In genomic region chr17:51258756-51259573, GRCh38 we compare ENCODE assay signal across 8 cellular contexts. TPM values are rescaled to one million over a fixed set of nuclear protein-coding genes. Genes with fewer than 3 reads are reported as not detected.
DNase-seq lines count a peak whose midpoint lies in the region; ATAC-seq and TF ChIP-seq lines count a peak whose summit lies in the region.

No MANE protein-coding gene starts in this region.

- TF ChIP-seq CTCF in CD14-positive monocyte (IDR thresholded peaks at IDR 0.05) (no peak), HL-60 (IDR thresholded peaks at IDR 0.05; ENCODE audit: insufficient read depth, low read length) (no peak), WTC11 (IDR thresholded peaks at IDR 0.05) (no peak), neutrophil (IDR thresholded peaks at IDR 0.05) (no peak)

- H3K9me3 Mint-ChIP-seq in CD14-positive monocyte (peaks cover 0 to 2% (median 0%) of the 10 kb centered on the region in 7 donors), WTC11 (no peaks in the 10 kb centered on the region)

- H3K27ac Mint-ChIP-seq in CD14-positive monocyte, result peak overlapping the region; percentile 81 to 96 (median 93)
- H3K27ac Mint-ChIP-seq in WTC11, result peak overlapping the region; percentile 94

- H3K36me3 Mint-ChIP-seq in CD14-positive monocyte (peaks cover 23 to 32% of the 10 kb centered on the region in 2 donors), WTC11 (peaks cover 46% of the 10 kb centered on the region)

- CTCF ChIA-PET in WTC11 (lab: Charles Lee), result interaction anchor here (1.6 kb wide), 1 partner anchor 93 kb away, joined by 3 read pairs; the partner anchor contains the start of gene NME2

- peaks cover 0 to 2% (median 1%) of the 10 kb centered on the region in 3 donors for H3K27me3 Mint-ChIP-seq in CD14-positive monocyte (ENCODE audit: low read depth in 3 of 3)
- H3K27me3 Mint-ChIP-seq in WTC11 (ENCODE audit: low read depth), result no peaks in the 10 kb centered on the region

- DNase-seq in CD14-positive monocyte (ENCODE audit: low spot score) (no peak), HL-60 (ENCODE audit: low read depth in 1 of 2, low spot score in 1 of 2) (peak; percentile 41 to 51), WTC11 (ENCODE audit: low spot score) (peak; percentile 31), fibroblast of peridontal ligament (ENCODE audit: extremely low read depth) (peak; percentile 11), NCI-H128 (lab: John Stamatoyannopoulos, UW; ENCODE audit: unreplicated experiment) (no peak), left lobe of liver (ENCODE audit: low spot score) (no peak)

- intact Hi-C loops in CD14-positive monocyte (cut with micrococcal nuclease), result no loop called here

- peaks cover 53 to 60% of the 10 kb centered on the region in 2 experiments for H3K4me1 ChIP-seq in neutrophil (ENCODE audit: control insufficient read depth in 1 of 2, insufficient read depth in 1 of 2, low read depth in 1 of 2, low read length in 1 of 2)

- ATAC-seq in WTC11 (no peak), left lobe of liver (no peak)
- no peak for ATAC-seq in activated CD4-positive, CD25-positive, alpha-beta regulatory T cell treated with anti-CD3 and anti-CD28 coated beads, Interleukin-2, amount 50 U/mL, for 24 hours

- peak overlapping the region; percentile 87 to 89 for H3K4me3 Mint-ChIP-seq in CD14-positive monocyte
- peak overlapping the region; percentile 92 for H3K4me3 Mint-ChIP-seq in WTC11

- H3K4me1 Mint-ChIP-seq in CD14-positive monocyte, result peaks cover 43% of the 10 kb centered on the region
- peaks cover 43% of the 10 kb centered on the region for H3K4me1 Mint-ChIP-seq in WTC11

- H3K36me3 ChIP-seq in neutrophil, result peaks cover 6% of the 10 kb centered on the region

- peak overlapping the region; percentile 93 for H3K4me3 ChIP-seq in HL-60 (replicated peaks; ENCODE audit: insufficient read depth, low read length)
- H3K4me3 ChIP-seq in neutrophil (ENCODE audit: low read depth in 1 of 2, low read length in 1 of 2), result peak overlapping the region; percentile 93 to 100

- H3K27me3 ChIP-seq in HL-60 (ENCODE audit: insufficient read depth, poor library complexity, severe bottlenecking) (no peaks in the 10 kb centered on the region), neutrophil (no peaks in the 10 kb centered on the region)

- POLR2A ChIA-PET in WTC11 (lab: Charles Lee), result no interaction called here

- no peaks in the 10 kb centered on the region for H3K9me3 ChIP-seq in neutrophil

- H3K27ac ChIP-seq in HL-60 (replicated peaks) (peak overlapping the region; percentile 100), neutrophil (peak overlapping the region; percentile 98)

TF ChIP-seq in WTC11, 78 proteins besides CTCF, POLR2A, EP300 and RAD21:
- no peak for TF ChIP-seq ZNF532 (CRISPR knock-in tag; IDR thresholded peaks at IDR 0.05; ENCODE audit: borderline replicate concordance)
- TF ChIP-seq USF2 (CRISPR knock-in tag; IDR thresholded peaks at IDR 0.05), result peak; percentile 40; the same call in 1 of the 2 replicates
- TF ChIP-seq USF1 (CRISPR knock-in tag; IDR thresholded peaks at IDR 0.05), result peak; percentile 26; the same call in 1 of the 2 replicates
- TF ChIP-seq ZNF317 (CRISPR knock-in tag; IDR thresholded peaks at IDR 0.05; ENCODE audit: borderline replicate concordance, low read depth), result no peak
- TF ChIP-seq FOXK1 (CRISPR knock-in tag; IDR thresholded peaks at IDR 0.05), result no peak

RNA-seq across cellular contexts. Expression of gene MBTD1, which starts 0.9 kb away (rescaled TPM):
- 10 to 100 TPM in 1 of 2 donors, 1 to 10 TPM in 1; 5.9 to 10.0 TPM for polyA plus RNA-seq in CD14-positive monocyte
- total RNA-seq in WTC11 (2021), result 40.6 to 42.9 TPM (median 42.4 TPM) in 3 replicates
- 9.5 TPM for total RNA-seq in left lobe of liver

RNA-seq across cellular contexts. Expression of gene UTP18, which starts 1.4 kb away (rescaled TPM):
- polyA plus RNA-seq in CD14-positive monocyte, result 10 to 100 TPM; 31.6 to 31.9 TPM
- total RNA-seq in WTC11 (2021) (67.4 to 74.4 TPM (median 68.8 TPM) in 3 replicates), left lobe of liver (10.0 TPM)

Comparison
In these comparisons a context has a peak if more than half of its experiments do, and no peak if none do; other contexts are left out.
1. DNase-seq: peak in HL-60 (2 of 2), WTC11 (single experiment) and fibroblast of peridontal ligament (single experiment); none in CD14-positive monocyte (single experiment), NCI-H128 (single experiment) and left lobe of liver (single experiment).